Comparison of ENCODE assay signal across 19 cellular contexts in the genomic region with DNA sequence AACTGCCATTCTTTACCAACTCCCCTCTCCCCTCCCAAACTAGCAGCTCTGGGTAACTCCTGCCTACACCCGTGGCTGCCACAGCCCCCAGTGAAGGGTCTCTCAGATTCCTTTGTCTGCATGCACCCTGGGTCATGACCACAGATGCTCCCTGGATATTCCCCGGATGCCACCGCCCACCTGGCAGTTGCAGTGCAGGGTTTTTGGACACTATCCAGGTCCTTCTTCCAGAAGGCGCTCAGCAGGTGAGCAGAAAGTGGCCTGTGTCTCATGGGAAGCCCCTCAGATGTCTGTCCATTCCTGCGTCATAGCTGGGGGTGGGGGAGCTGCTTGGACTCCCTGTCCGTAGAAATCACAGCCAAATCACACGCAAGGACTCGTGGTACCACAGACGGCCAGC. TPM values are rescaled to one million over a fixed set of nuclear protein-coding genes. Genes with fewer than 3 reads are reported as not detected.
A peak's percentile ranks its signal among the peaks of the same experiment; 100 is the strongest.
DNase-seq lines count a peak whose midpoint lies in the region; ATAC-seq and TF ChIP-seq lines count a peak whose summit lies in the region.
"Had no signal": no experiment of that assay in that cellular context is flagged by ENCODE, and none has a peak within 500 bp of the region (broad histone marks: within the 10 kb centered on the region; RNA-seq: fewer than 3 reads in every experiment).

No MANE protein-coding gene starts in this region.

- ATAC-seq in HG03280 (IDR thresholded peaks at IDR 0.05; ENCODE audit: unreplicated experiment): no peak
- ATAC-seq: left cardiac atrium, PC-3, upper lobe of right lung had no signal

- POLR2A ChIA-PET in MCF 10A (lab: Yijun Ruan, JAX): interaction anchor here (0.8 to 1.0 kb wide), 2 partner anchors 14 to 24 kb away, joined by 3 to 4 read pairs; no protein-coding TSS in a partner anchor

- no TSS peak for BruUV-seq in MCF 10A (replicated peaks; lab: Mats Ljungman, UMichigan)

- no peaks in the 10 kb centered on the region for H3K9me3 Mint-ChIP-seq in MCF 10A (ENCODE audit: unreplicated experiment)
- peaks cover 0 to 2% (median 0%) of the 10 kb centered on the region in 5 experiments for H3K9me3 Mint-ChIP-seq in brain
- no peaks in the 10 kb centered on the region for H3K9me3 Mint-ChIP-seq in endothelial cell (ENCODE audit: unreplicated experiment)
- H3K9me3 Mint-ChIP-seq: naive B cell had no signal

- TF ChIP-seq CTCF in MCF 10A (IDR thresholded peaks at IDR 0.05; ENCODE audit: unreplicated experiment) (no peak), breast epithelium (IDR thresholded peaks at IDR 0.05) (no peak), brain (conservative IDR thresholded peaks at IDR 0.05) (no peak), endothelial cell (IDR thresholded peaks at IDR 0.05; ENCODE audit: unreplicated experiment) (no peak)

- H3K27ac ChIP-seq in breast epithelium: peak overlapping the region in 1 of 2 donors; percentile 56
- H3K27ac ChIP-seq: GM23248, upper lobe of right lung had no signal

- CTCF ChIA-PET in MCF 10A (lab: Yijun Ruan, JAX): interaction anchor here (0.6 to 3.4 kb wide), 7 partner anchors 10 to 387 kb away, joined by 3 to 10 read pairs (median 3); no protein-coding TSS in a partner anchor

- intact Hi-C loops in MCF 10A (cut with micrococcal nuclease) (no loop called here), breast epithelium (cut with DNase I; ENCODE audit: low total_unique reads) (no loop called here)

- no peaks in the 10 kb centered on the region for H3K27me3 Mint-ChIP-seq in MCF 10A (ENCODE audit: insufficient read depth, unreplicated experiment)
- H3K27me3 Mint-ChIP-seq in brain: no peaks in the 10 kb centered on the region
- H3K27me3 Mint-ChIP-seq in endothelial cell (ENCODE audit: unreplicated experiment): peaks cover 10% of the 10 kb centered on the region
- H3K27me3 Mint-ChIP-seq: CD4-positive, CD25-positive, alpha-beta regulatory T cell; naive B cell had no signal

- H3K27me3 ChIP-seq in breast epithelium: no peaks in the 10 kb centered on the region
- H3K27me3 ChIP-seq: upper lobe of right lung had no signal

- H3K36me3 Mint-ChIP-seq in MCF 10A (ENCODE audit: insufficient read depth, unreplicated experiment) (no peaks in the 10 kb centered on the region), brain (no peaks in the 10 kb centered on the region), endothelial cell (ENCODE audit: low read depth, unreplicated experiment) (no peaks in the 10 kb centered on the region)
- H3K36me3 Mint-ChIP-seq: CD4-positive, CD25-positive, alpha-beta regulatory T cell; naive B cell had no signal

- H3K4me3 ChIP-seq in breast epithelium: no peak overlapping the region
- H3K4me3 ChIP-seq: GM23248, upper lobe of right lung had no signal

- no peak for TF ChIP-seq POLR2A in breast epithelium (IDR thresholded peaks at IDR 0.05)

- H3K4me1 Mint-ChIP-seq in MCF 10A (ENCODE audit: insufficient read depth, unreplicated experiment): peaks cover 43% of the 10 kb centered on the region
- peaks cover 52% of the 10 kb centered on the region for H3K4me1 Mint-ChIP-seq in brain
- H3K4me1 Mint-ChIP-seq in endothelial cell (ENCODE audit: unreplicated experiment): peaks cover 26% of the 10 kb centered on the region

- H3K4me3 Mint-ChIP-seq in MCF 10A (ENCODE audit: unreplicated experiment) (no peak overlapping the region), brain (no peak overlapping the region), endothelial cell (ENCODE audit: unreplicated experiment) (no peak overlapping the region)
- H3K4me3 Mint-ChIP-seq: CD4-positive, CD25-positive, alpha-beta regulatory T cell had no signal

- H3K27ac Mint-ChIP-seq in MCF 10A (ENCODE audit: low read depth, unreplicated experiment): no peak overlapping the region
- H3K27ac Mint-ChIP-seq in brain: peak overlapping the region in 3 of 5 experiments; percentile 19 to 56 (median 55)
- no peak overlapping the region for H3K27ac Mint-ChIP-seq in endothelial cell (ENCODE audit: unreplicated experiment)

- H3K9me3 ChIP-seq in breast epithelium: no peaks in the 10 kb centered on the region
- H3K9me3 ChIP-seq: upper lobe of right lung had no signal

- peak; percentile 56 for DNase-seq in MCF 10A (ENCODE audit: unreplicated experiment)
- DNase-seq in breast epithelium (ENCODE audit: low spot score in 2 of 2): no peak
- peak; percentile 53 for DNase-seq in NCI-H2029 (lab: John Stamatoyannopoulos, UW)
- no peak for DNase-seq in GM19240 (ENCODE audit: insufficient read length, low spot score)
- no peak for DNase-seq in endothelial cell (ENCODE audit: low spot score)
- DNase-seq: activated CD4-positive, alpha-beta T cell treated with anti-CD3 and anti-CD28 coated beads for 1 hour; activated T-cell treated with anti-CD3 and anti-CD28 coated beads, Interleukin-2, amount 50 U/mL, for 48 hours; anterior cingulate cortex; CD4-positive, CD25-positive, alpha-beta regulatory T cell; GF-D8; GM23248; hypothalamus; left cardiac atrium; naive B cell; PC-3; stimulated activated CD4-positive, alpha-beta T cell treated with anti-CD3 and anti-CD28 coated beads, Interleukin-2, amount 100 ng/mL, for 48 hours; upper lobe of right lung had no signal

- peaks cover 43 to 53% of the 10 kb centered on the region in 2 donors for H3K4me1 ChIP-seq in breast epithelium

- H3K36me3 ChIP-seq in breast epithelium: no peaks in the 10 kb centered on the region
- H3K36me3 ChIP-seq: upper lobe of right lung had no signal

RNA-seq across cellular contexts. Expression of gene ELL, which starts 38.8 kb away (rescaled TPM):
- total RNA-seq in MCF 10A (2022) (20.8 and 22.4 TPM in 2 replicates), breast epithelium (10 to 100 TPM; 13.0 to 22.3 (median 15.7) TPM), endothelial cell (ENCODE audit: unreplicated experiment) (11.0 TPM)
- polyA plus RNA-seq in brain (ENCODE audit: insufficient read depth, low read depth, low replicate concordance): 4.9 TPM

RNA-seq across cellular contexts. Expression of gene ISYNA1, which starts 45.2 kb away (rescaled TPM):
- 6.8 and 7.7 TPM in 2 replicates for total RNA-seq in MCF 10A (2022)
- 10 to 100 TPM in 2 of 3 donors, 1 to 10 TPM in 1; 7.4 to 42.9 (median 40.2) TPM for total RNA-seq in breast epithelium
- polyA plus RNA-seq in brain (ENCODE audit: insufficient read depth, low read depth, low replicate concordance): 120 TPM
- total RNA-seq in endothelial cell (ENCODE audit: unreplicated experiment): 68.5 TPM

Comparison
In these comparisons a context has a peak if more than half of its experiments do, and no peak if none do; other contexts are left out.
1. DNase-seq: peak in MCF 10A (single experiment) and NCI-H2029 (single experiment); none in breast epithelium (0 of 2), GM19240 (single experiment) and endothelial cell (single experiment).
2. H3K27ac Mint-ChIP-seq: peak in brain (3 of 5); none in MCF 10A (single experiment) and endothelial cell (single experiment).